ENCODE assay signal across 23 cellular contexts in genomic region chr6:2611092-2611491, GRCh38.
DNase-seq lines count a peak whose midpoint lies in the region; ATAC-seq and TF ChIP-seq lines count a peak whose summit lies in the region.
"Had no signal": no experiment of that assay in that cellular context is flagged by ENCODE, and none has a peak within 500 bp of the region (broad histone marks: within the 10 kb centered on the region; RNA-seq: fewer than 3 reads in every experiment).

No MANE protein-coding gene starts in this region.

- H3K9me3 ChIP-seq in stomach = no peaks in the 10 kb centered on the region
- H3K9me3 ChIP-seq: colonic mucosa, gastroesophageal sphincter had no signal

- no peaks in the 10 kb centered on the region for H3K36me3 ChIP-seq in stomach
- H3K36me3 ChIP-seq: colonic mucosa, gastroesophageal sphincter, left lung, neural progenitor cell had no signal

- H3K36me3 Mint-ChIP-seq in naive thymus-derived CD8-positive, alpha-beta T cell = peaks cover 0 to 5% (median 0%) of the 10 kb centered on the region in 3 donors
- H3K36me3 Mint-ChIP-seq: CD8-positive, alpha-beta T cell; neural progenitor cell; type B pancreatic cell had no signal

- H3K9me3 Mint-ChIP-seq in naive thymus-derived CD8-positive, alpha-beta T cell = peaks cover 0 to 6% (median 0%) of the 10 kb centered on the region in 9 donors
- H3K9me3 Mint-ChIP-seq: activated naive CD4-positive, alpha-beta T cell treated with anti-CD3 and anti-CD28 coated beads for 36 hours had no signal

- H3K4me3 Mint-ChIP-seq in naive thymus-derived CD8-positive, alpha-beta T cell = no peak overlapping the region
- H3K4me3 Mint-ChIP-seq: activated naive CD4-positive, alpha-beta T cell treated with anti-CD3 and anti-CD28 coated beads for 36 hours; activated T-cell treated with anti-CD3 and anti-CD28 coated beads, Interleukin-2, amount 50 U/mL, for 4 hours; CD8-positive, alpha-beta T cell; H9; neural progenitor cell; type B pancreatic cell had no signal

- ATAC-seq in naive thymus-derived CD8-positive, alpha-beta T cell = no peak
- no peak for ATAC-seq in HG03469 (IDR thresholded peaks at IDR 0.05; ENCODE audit: unreplicated experiment)
- ATAC-seq: activated T-cell treated with anti-CD3 and anti-CD28 coated beads, Interleukin-2, amount 50 U/mL, for 4 hours; CD8-positive, alpha-beta T cell; gastroesophageal sphincter; left lung; stimulated activated naive CD8-positive, alpha-beta T cell treated with anti-CD3 and anti-CD28 coated beads, Interleukin-15, Interleukin-2, amounts not matched to agents 100 U/mL and 50 U/mL, for 24 hours had no signal

- intact Hi-C loops in stomach (cut with DNase I; ENCODE audit: low total_unique reads) = no loop called here

- TF ChIP-seq CTCF in stomach (IDR thresholded peaks at IDR 0.05) = no peak

- H3K27me3 ChIP-seq in stomach = no peaks in the 10 kb centered on the region
- H3K27me3 ChIP-seq: colonic mucosa, gastroesophageal sphincter, left lung, neural progenitor cell had no signal

- no peak for TF ChIP-seq POLR2A in stomach (IDR thresholded peaks at IDR 0.05)

- no peak overlapping the region for H3K27ac Mint-ChIP-seq in naive thymus-derived CD8-positive, alpha-beta T cell
- H3K27ac Mint-ChIP-seq: activated naive CD4-positive, alpha-beta T cell treated with anti-CD3 and anti-CD28 coated beads for 36 hours; CD8-positive, alpha-beta T cell; H9; neural progenitor cell; type B pancreatic cell had no signal

- POLR2A ChIA-PET in naive thymus-derived CD8-positive, alpha-beta T cell (lab: Charles Lee) = interaction anchor here (0.5 kb wide), 1 partner anchor 38 kb away, joined by 4 read pairs; no protein-coding TSS in a partner anchor

- H3K4me3 ChIP-seq in stomach = no peak overlapping the region
- H3K4me3 ChIP-seq: colonic mucosa, gastroesophageal sphincter, left lung, neural progenitor cell had no signal

- no peaks in the 10 kb centered on the region for H3K4me1 Mint-ChIP-seq in naive thymus-derived CD8-positive, alpha-beta T cell
- H3K4me1 Mint-ChIP-seq: neural progenitor cell had no signal

- 33 to 55% (median 43%) methylated on average over 2 of the region's 2 CpGs for WGBS in stomach, 5 donors

- no peak for TF ChIP-seq EP300 in stomach (IDR thresholded peaks at IDR 0.05)

- H3K4me1 ChIP-seq in stomach = no peaks in the 10 kb centered on the region
- H3K4me1 ChIP-seq: colonic mucosa, gastroesophageal sphincter, left lung, neural progenitor cell had no signal

- no peak overlapping the region for H3K27ac ChIP-seq in stomach
- H3K27ac ChIP-seq: colonic mucosa, gastroesophageal sphincter, left lung, neural progenitor cell had no signal

- peak; percentile 59 for DNase-seq in HPDE6-E6E7 (ENCODE audit: extremely low spot score)
- peak; percentile 17 for DNase-seq in RPMI7951 (ENCODE audit: low read depth)
- peak; percentile 37 for DNase-seq in dermis blood vessel endothelial cell
- DNase-seq in kidney tubule cell (ENCODE audit: low spot score) = peak; percentile 39
- DNase-seq in naive thymus-derived CD8-positive, alpha-beta T cell = no peak
- no peak for DNase-seq in C1 segment of cervical spinal cord (lab: John Stamatoyannopoulos, UW)
- no peak for DNase-seq in stomach
- DNase-seq: activated CD4-positive, CD25-positive, alpha-beta regulatory T cell treated with anti-CD3 and anti-CD28 coated beads, Interleukin-2, amount 50 U/mL, for 72 hours; activated CD8-positive, alpha-beta memory T cell treated with anti-CD3 and anti-CD28 coated beads for 24 hours; activated naive CD4-positive, alpha-beta T cell treated with anti-CD3 and anti-CD28 coated beads for 36 hours; activated T-cell treated with anti-CD3 and anti-CD28 coated beads, Interleukin-2, amount 50 U/mL, for 4 hours; CD8-positive, alpha-beta T cell; colonic mucosa; H9; left lung; NCI-H146; NCI-H524 treated with DMSO at 0.1 percent for 48 hours; stimulated activated CD4-positive, alpha-beta T cell treated with anti-CD3 and anti-CD28 coated beads, Interleukin-4, amount 100 ng/mL, for 1 hour; stimulated activated naive CD8-positive, alpha-beta T cell treated with anti-CD3 and anti-CD28 coated beads, Interleukin-15, Interleukin-2, amounts not matched to agents 100 U/mL and 50 U/mL, for 24 hours had no signal

- peaks cover 6 to 33% (median 13%) of the 10 kb centered on the region in 5 donors for H3K27me3 Mint-ChIP-seq in naive thymus-derived CD8-positive, alpha-beta T cell

Comparison
In these comparisons a context has a peak if more than half of its experiments do, and no peak if none do; other contexts are left out.
1. DNase-seq: peak in HPDE6-E6E7 (single experiment), RPMI7951 (single experiment), dermis blood vessel endothelial cell (single experiment) and kidney tubule cell (single experiment); none in naive thymus-derived CD8-positive, alpha-beta T cell (0 of 10), C1 segment of cervical spinal cord (0 of 14) and stomach (single experiment).